ENCODE assay signal across 13 cellular contexts in genomic region chr9:134185536-134186011, GRCh38. TPM values are rescaled to one million over a fixed set of nuclear protein-coding genes. Genes with fewer than 3 reads are reported as not detected.
A peak's percentile ranks its signal among the peaks of the same experiment; 100 is the strongest.
DNase-seq lines count a peak whose midpoint lies in the region; ATAC-seq and TF ChIP-seq lines count a peak whose summit lies in the region.
"Had no signal": no experiment of that assay in that cellular context is flagged by ENCODE, and none has a peak within 500 bp of the region (broad histone marks: within the 10 kb centered on the region; RNA-seq: fewer than 3 reads in every experiment).

No MANE protein-coding gene starts in this region.

- no peaks in the 10 kb centered on the region for H3K36me3 ChIP-seq in GM23338 (ENCODE audit: insufficient read depth)
- H3K36me3 ChIP-seq in mesenchymal stem cell (ENCODE audit: control insufficient read depth in 1 of 2, insufficient read depth in 2 of 2, low read depth in 1 of 2, low read length in 2 of 2): no peaks in the 10 kb centered on the region
- no peaks in the 10 kb centered on the region for H3K36me3 ChIP-seq in gastroesophageal sphincter
- H3K36me3 ChIP-seq: Peyer's patch had no signal

- peak overlapping the region in 1 of 2 experiments; percentile 59 for H2BK12ac ChIP-seq in mesenchymal stem cell (ENCODE audit: low read length in 2 of 2)

- H3K4me1 Mint-ChIP-seq in CD14-positive monocyte (peaks cover 16% of the 10 kb centered on the region), GM23338 (peaks cover 7% of the 10 kb centered on the region)
- H3K4me1 Mint-ChIP-seq in activated T-cell treated with anti-CD3 and anti-CD28 coated beads, Interleukin-2, amount 50 U/mL, for 72 hours (ENCODE audit: low read depth): peaks cover 14% of the 10 kb centered on the region

- H3K27me3 ChIP-seq in GM23338 (ENCODE audit: insufficient read depth) (no peaks in the 10 kb centered on the region), mesenchymal stem cell (ENCODE audit: control insufficient read depth in 1 of 2, insufficient read depth in 1 of 2, low read length in 2 of 2) (peaks cover 27 to 41% of the 10 kb centered on the region in 2 experiments), gastroesophageal sphincter (no peaks in the 10 kb centered on the region)
- H3K27me3 ChIP-seq: Peyer's patch had no signal

- H3K79me2 ChIP-seq in GM23338 (replicated peaks; ENCODE audit: insufficient read depth): no peaks in the 10 kb centered on the region

- no peak overlapping the region for H2BK120ac ChIP-seq in mesenchymal stem cell (ENCODE audit: low read depth, low read length)

- no peak for TF ChIP-seq EP300 in gastroesophageal sphincter (IDR thresholded peaks at IDR 0.05)

- H3K27ac Mint-ChIP-seq in CD14-positive monocyte (peak overlapping the region in 1 of 7 donors; percentile 83), GM23338 (peak overlapping the region; percentile 60)
- H3K27ac Mint-ChIP-seq in activated T-cell treated with anti-CD3 and anti-CD28 coated beads, Interleukin-2, amount 50 U/mL, for 72 hours: peak overlapping the region; percentile 77

- 64% methylated on average over 7 of the region's 8 CpGs for WGBS in mesenchymal stem cell
- WGBS in gastroesophageal sphincter (ENCODE audit: low coverage in 1 of 2), 2 donors: 62 to 73% methylated on average over 4 to 6 of the region's 8 CpGs

- no peaks in the 10 kb centered on the region for H3K9me3 ChIP-seq in mesenchymal stem cell (ENCODE audit: control insufficient read depth, low read length)
- H3K9me3 ChIP-seq in gastroesophageal sphincter: no peaks in the 10 kb centered on the region
- H3K9me3 ChIP-seq: Peyer's patch had no signal

- no peak overlapping the region for H3K4me3 Mint-ChIP-seq in CD14-positive monocyte
- H3K4me3 Mint-ChIP-seq in GM23338: no peak overlapping the region
- peak overlapping the region in 1 of 2 donors; percentile 8 for H3K4me3 Mint-ChIP-seq in activated T-cell treated with anti-CD3 and anti-CD28 coated beads, Interleukin-2, amount 50 U/mL, for 72 hours

- H2AK5ac ChIP-seq in mesenchymal stem cell (ENCODE audit: low read length, severe bottlenecking): no peak overlapping the region

- no peak overlapping the region for H4K91ac ChIP-seq in mesenchymal stem cell (ENCODE audit: low read length)

- DNase-seq in CD14-positive monocyte (ENCODE audit: low spot score) (peak; percentile 13), GM23338 (ENCODE audit: low spot score) (no peak), mesenchymal stem cell (peak; percentile 55), DMS114 treated with DMSO at 0.1 percent for 48 hours (lab: John Stamatoyannopoulos, UW; ENCODE audit: unreplicated experiment) (no peak)
- DNase-seq in activated T-cell treated with anti-CD3 and anti-CD28 coated beads, Interleukin-2, amount 50 U/mL, for 72 hours: peak in 1 of 2 donors; percentile 36
- DNase-seq: cortex of kidney, GF-D8, NCI-H1694 treated with DMSO at 0.1 percent for 48 hours had no signal

- ATAC-seq in GM23338: no peak
- peak in 1 of 2 donors; percentile 70 for ATAC-seq in activated T-cell treated with anti-CD3 and anti-CD28 coated beads, Interleukin-2, amount 50 U/mL, for 72 hours (replicated peaks in 1 of 2)
- no peak for ATAC-seq in GM21529 (IDR thresholded peaks at IDR 0.05; ENCODE audit: unreplicated experiment)
- no peak for ATAC-seq in GM21576 (IDR thresholded peaks at IDR 0.05; ENCODE audit: unreplicated experiment)
- no peak for ATAC-seq in gastroesophageal sphincter

- H2BK15ac ChIP-seq in mesenchymal stem cell (ENCODE audit: low read depth, poor library complexity, severe bottlenecking): no peak overlapping the region

- H3K36me3 Mint-ChIP-seq in CD14-positive monocyte: no peaks in the 10 kb centered on the region
- peaks cover 6% of the 10 kb centered on the region for H3K36me3 Mint-ChIP-seq in GM23338 (ENCODE audit: low read depth)
- H3K36me3 Mint-ChIP-seq in activated T-cell treated with anti-CD3 and anti-CD28 coated beads, Interleukin-2, amount 50 U/mL, for 72 hours (ENCODE audit: insufficient read depth in 2 of 2): peaks cover 2 to 3% of the 10 kb centered on the region in 2 donors

- no peak for TF ChIP-seq CTCF in CD14-positive monocyte (IDR thresholded peaks at IDR 0.05)
- TF ChIP-seq CTCF in GM23338 (conservative IDR thresholded peaks at IDR 0.05; ENCODE audit: low read depth in 2 of 2): no peak
- no peak for TF ChIP-seq CTCF in gastroesophageal sphincter (IDR thresholded peaks at IDR 0.05)

- intact Hi-C loops in CD14-positive monocyte (cut with micrococcal nuclease): no loop called here

- no peaks in the 10 kb centered on the region for H3K9me2 ChIP-seq in GM23338 (ENCODE audit: insufficient read depth)

- H4K20me1 ChIP-seq in GM23338 (replicated peaks; ENCODE audit: insufficient read depth): no peaks in the 10 kb centered on the region

- no peak overlapping the region for H4K8ac ChIP-seq in mesenchymal stem cell (ENCODE audit: low read length)

- H3K4me2 ChIP-seq in GM23338 (no peak overlapping the region), mesenchymal stem cell (ENCODE audit: low read length, poor library complexity, severe bottlenecking) (no peak overlapping the region)

- TF ChIP-seq POLR2A in gastroesophageal sphincter (IDR thresholded peaks at IDR 0.05): no peak

- 0 out of 2 replicates have a peak overlapping the region, but pooled peaks have one; percentile 50 for H3K27ac ChIP-seq in GM23338 (ENCODE audit: low read depth)
- no peak overlapping the region for H3K27ac ChIP-seq in mesenchymal stem cell (ENCODE audit: low read length, poor library complexity, severe bottlenecking)
- no peak overlapping the region for H3K27ac ChIP-seq in gastroesophageal sphincter

- no peaks in the 10 kb centered on the region for H3F3A ChIP-seq in GM23338 (replicated peaks; ENCODE audit: low read depth)

- H3K4me1 ChIP-seq in GM23338 (ENCODE audit: insufficient read depth) (no peaks in the 10 kb centered on the region), mesenchymal stem cell (ENCODE audit: control insufficient read depth, insufficient read depth, low read depth, low read length) (peaks cover 12% of the 10 kb centered on the region), gastroesophageal sphincter (peaks cover 0 to 18% (median 0%) of the 10 kb centered on the region in 3 donors)

- H3K4ac ChIP-seq in mesenchymal stem cell (ENCODE audit: low read depth in 1 of 2, low read length in 2 of 2): no peak overlapping the region

- no peak overlapping the region for H3K18ac ChIP-seq in mesenchymal stem cell (ENCODE audit: low read depth in 1 of 2, low read length in 2 of 2)

- H3K14ac ChIP-seq in mesenchymal stem cell (ENCODE audit: low read length in 2 of 2): no peak overlapping the region

- H3K9me3 Mint-ChIP-seq in CD14-positive monocyte: peaks cover 0 to 2% (median 0%) of the 10 kb centered on the region in 7 donors
- H3K9me3 Mint-ChIP-seq in GM23338: peaks cover 11% of the 10 kb centered on the region
- peaks cover 6% of the 10 kb centered on the region in 2 donors for H3K9me3 Mint-ChIP-seq in activated T-cell treated with anti-CD3 and anti-CD28 coated beads, Interleukin-2, amount 50 U/mL, for 72 hours

- H2AFZ ChIP-seq in GM23338 (no peak overlapping the region), mesenchymal stem cell (ENCODE audit: low read depth, low read length) (no peak overlapping the region)

- no peak overlapping the region for H3K9ac ChIP-seq in mesenchymal stem cell (ENCODE audit: low read length)

- no peaks in the 10 kb centered on the region for H3K79me1 ChIP-seq in mesenchymal stem cell (replicated peaks; ENCODE audit: low read length, poor library complexity, severe bottlenecking)

- no peak overlapping the region for H3K4me3 ChIP-seq in GM23338
- H3K4me3 ChIP-seq in mesenchymal stem cell (ENCODE audit: insufficient read depth in 1 of 2, low read depth in 1 of 2, low read length in 2 of 2): no peak overlapping the region
- H3K4me3 ChIP-seq in gastroesophageal sphincter: no peak overlapping the region
- H3K4me3 ChIP-seq: Peyer's patch had no signal

- no peak overlapping the region for H3K23ac ChIP-seq in mesenchymal stem cell (ENCODE audit: low read length in 2 of 2)

- no peak overlapping the region for H2BK5ac ChIP-seq in mesenchymal stem cell (ENCODE audit: low read depth, low read length, poor library complexity, severe bottlenecking)

- H3K27me3 Mint-ChIP-seq in CD14-positive monocyte (ENCODE audit: low read depth in 3 of 3): peaks cover 19 to 36% (median 23%) of the 10 kb centered on the region in 3 donors
- H3K27me3 Mint-ChIP-seq in GM23338 (ENCODE audit: insufficient read depth, low read depth, poor library complexity): peaks cover 12% of the 10 kb centered on the region
- peaks cover 5% of the 10 kb centered on the region for H3K27me3 Mint-ChIP-seq in activated T-cell treated with anti-CD3 and anti-CD28 coated beads, Interleukin-2, amount 50 U/mL, for 72 hours (ENCODE audit: low read depth)

TF ChIP-seq in GM23338, 12 proteins besides CTCF, POLR2A, EP300 and RAD21 (continues in another document):
- TF ChIP-seq ZNF331 (CRISPR knock-in tag; IDR thresholded peaks at IDR 0.05; ENCODE audit: low read depth) (no peak), CREB1 (CRISPR knock-in tag; IDR thresholded peaks at IDR 0.05; ENCODE audit: low read depth) (no peak), NANOG (IDR thresholded peaks at IDR 0.05; ENCODE audit: borderline replicate concordance) (no peak), JUNB (IDR thresholded peaks at IDR 0.05; ENCODE audit: unreplicated experiment) (no peak), STAT1 (IDR thresholded peaks at IDR 0.05; ENCODE audit: unreplicated experiment) (no peak), POLR2AphosphoS5 (IDR thresholded peaks at IDR 0.05; ENCODE audit: low read depth) (no peak), EZH2phosphoT487 (IDR thresholded peaks at IDR 0.05; ENCODE audit: unreplicated experiment) (no peak)

RNA-seq across cellular contexts. Expression of gene RNU6ATAC, which starts 21.2 kb away (rescaled TPM):
- polyA plus RNA-seq in CD14-positive monocyte (not detected), GM23338 (2016; fragmentation: Nextera tagmentation; extraction: Ambion mirVana) (not detected in 2 replicates)
- total RNA-seq in GM23338 (2014; rRNA removed; shearing (Covaris generic)): not detected in 2 replicates
- total RNA-seq in activated T-cell treated with anti-CD3 and anti-CD28 coated beads, Interleukin-2, amount 50 U/mL, for 72 hours: 10 to 100 TPM; 17.2 to 34.1 TPM
- polyA plus RNA-seq in mesenchymal stem cell (2013, experiment 1 of 2): not detected
- polyA plus RNA-seq in mesenchymal stem cell (2013, experiment 2 of 2): not detected
- total RNA-seq in gastroesophageal sphincter: not detected
- total RNA-seq: glomerular endothelial cell, Peyer's patch had no signal

RNA-seq across cellular contexts. Expression of gene WDR5, which starts 49.7 kb away (rescaled TPM):
- polyA plus RNA-seq in CD14-positive monocyte (10 to 100 TPM in 1 of 2 donors, 1 to 10 TPM in 1; 8.7 to 10.2 TPM), GM23338 (2016; fragmentation: Nextera tagmentation; extraction: Ambion mirVana) (37.0 and 38.1 TPM in 2 replicates)
- total RNA-seq in GM23338 (2014; rRNA removed; shearing (Covaris generic)): 47.7 and 56.6 TPM in 2 replicates
- total RNA-seq in activated T-cell treated with anti-CD3 and anti-CD28 coated beads, Interleukin-2, amount 50 U/mL, for 72 hours: 10 to 100 TPM; 31.7 to 40.0 TPM
- 15.8 TPM for polyA plus RNA-seq in mesenchymal stem cell (2013, experiment 1 of 2)
- polyA plus RNA-seq in mesenchymal stem cell (2013, experiment 2 of 2): 15.4 TPM
- 10 to 100 TPM; 16.4 to 30.2 (median 24.8) TPM for total RNA-seq in gastroesophageal sphincter

Comparison
In these comparisons a context has a peak if more than half of its experiments do, and no peak if none do; other contexts are left out.
1. DNase-seq: peak in CD14-positive monocyte (single experiment) and mesenchymal stem cell (single experiment); none in GM23338 (single experiment) and DMS114 treated with DMSO at 0.1 percent for 48 hours (single experiment).
2. RNA of gene RNU6ATAC, which starts 21.2 kb away (total RNA-seq): 17.2 to 34.1 TPM in activated T-cell treated with anti-CD3 and anti-CD28 coated beads, Interleukin-2, amount 50 U/mL, for 72 hours; not detected in GM23338 and not detected in gastroesophageal sphincter; every median in the first group is over 10 times any median in the second.